In genomic region chr18:59219672-59220163, GRCh38 we compare ENCODE assay signal across 16 cellular contexts. TPM values are rescaled to one million over a fixed set of nuclear protein-coding genes. Genes with fewer than 3 reads are reported as not detected.
A peak's percentile ranks its signal among the peaks of the same experiment; 100 is the strongest.
DNase-seq lines count a peak whose midpoint lies in the region; ATAC-seq, FAIRE-seq and TF ChIP-seq lines count a peak whose summit lies in the region.
"Had no signal": no experiment of that assay in that cellular context is flagged by ENCODE, and none has a peak within 500 bp of the region (broad histone marks: within the 10 kb centered on the region; RNA-seq: fewer than 3 reads in every experiment).

Gene GRP (plus strand): TSS chr18:59220158. CDS start chr18:59220266, 108 bp downstream.

- no peaks in the 10 kb centered on the region for H3K36me3 ChIP-seq in hepatocyte (replicated peaks; ENCODE audit: insufficient read depth, low read depth)
- H3K36me3 ChIP-seq: colonic mucosa had no signal

- ATAC-seq in HG02938 (IDR thresholded peaks at IDR 0.05; ENCODE audit: unreplicated experiment), result no peak
- ATAC-seq: naive thymus-derived CD8-positive, alpha-beta T cell had no signal

- FAIRE-seq in GM12892 (lab: Jason Lieb, UNC), result no peak
- FAIRE-seq: A204.1 had no signal

- whole genome bisulfite sequencing in hepatocyte (ENCODE audit: low lambda C conversion rate, missing lambda C conversion rate), result 5% methylated on average over 19 of the region's 29 CpGs

- no peak for TF ChIP-seq CTCF in hepatocyte (IDR thresholded peaks at IDR 0.05; ENCODE audit: poor library complexity)
- TF ChIP-seq CTCF in retinal pigment epithelial cell (conservative IDR thresholded peaks at IDR 0.05; ENCODE audit: low read depth, low read length), result no peak

- DNase-seq in DMS79 treated with DMSO at 0.1 percent for 48 hours (lab: John Stamatoyannopoulos, UW) (peak; percentile 59), DMS79 (lab: John Stamatoyannopoulos, UW) (no peak), NCI-H345 treated with DMSO at 0.1 percent for 48 hours (lab: John Stamatoyannopoulos, UW; ENCODE audit: unreplicated experiment) (peak; percentile 67), hepatocyte (ENCODE audit: low spot score) (no peak), retinal pigment epithelial cell (ENCODE audit: low read depth) (no peak), NCI-H2081 (lab: John Stamatoyannopoulos, UW) (no peak), GM12892 (ENCODE audit: insufficient read length) (no peak)
- DNase-seq: activated CD4-positive, alpha-beta T cell treated with anti-CD3 and anti-CD28 coated beads for 48 hours; activated gamma-delta T cell treated with Interleukin-2 at 50 U/mL for 16 hours; colonic mucosa; naive thymus-derived CD8-positive, alpha-beta T cell; RPMI8226 had no signal

- H3K4me3 ChIP-seq in hepatocyte (no peak within 1 kb of the TSS), retinal pigment epithelial cell (ENCODE audit: low read length) (peak within 1 kb of the TSS; percentile 9)
- H3K4me3 ChIP-seq: colonic mucosa had no signal

- no peaks in the 10 kb centered on the region for H3K79me2 ChIP-seq in hepatocyte

- no peak for TF ChIP-seq POLR2A in GM12892 (IDR thresholded peaks at IDR 0.05; ENCODE audit: low read depth, low read length)

- H3K27me3 ChIP-seq in hepatocyte, result peaks cover 91% of the 10 kb centered on the region

- no peaks in the 10 kb centered on the region for H3K9me3 ChIP-seq in hepatocyte (ENCODE audit: low read depth)
- H3K9me3 ChIP-seq: colonic mucosa had no signal

- peak within 1 kb of the TSS; percentile 78 for H3K4me2 ChIP-seq in hepatocyte

- peaks cover 14% of the 10 kb centered on the region for H3K4me1 ChIP-seq in hepatocyte (ENCODE audit: insufficient read depth)
- H3K4me1 ChIP-seq: colonic mucosa had no signal

- no peak within 1 kb of the TSS for H3K27ac ChIP-seq in hepatocyte
- H3K27ac ChIP-seq: colonic mucosa, HL-60 had no signal

- H3K9me2 ChIP-seq in hepatocyte (replicated peaks; ENCODE audit: insufficient read depth), result no peaks in the 10 kb centered on the region

- H2AFZ ChIP-seq in hepatocyte, result peak within 1 kb of the TSS; percentile 31

- H4K20me1 ChIP-seq in hepatocyte (ENCODE audit: insufficient read depth, poor library complexity, severe bottlenecking), result no peaks in the 10 kb centered on the region

RNA-seq across cellular contexts. Expression of gene GRP, which starts in this region (rescaled TPM):
- total RNA-seq in hepatocyte, result 2.6 TPM in 1 of 2 replicates, not detected in the other
- 0.71 and 2.2 TPM in 2 replicates for polyA plus RNA-seq in hepatocyte
- not detected for polyA plus RNA-seq in GM12892 (2012; ENCODE audit: missing spikeins)
- total RNA-seq: colonic mucosa; glomerular endothelial cell; naive thymus-derived CD8-positive, alpha-beta T cell had no signal
- polyA plus RNA-seq: naive thymus-derived CD8-positive, alpha-beta T cell had no signal

Comparison
In these comparisons a context has a peak if more than half of its experiments do, and no peak if none do; other contexts are left out.
1. DNase-seq: peak in DMS79 treated with DMSO at 0.1 percent for 48 hours (single experiment) and NCI-H345 treated with DMSO at 0.1 percent for 48 hours (single experiment); none in DMS79 (single experiment), hepatocyte (single experiment), retinal pigment epithelial cell (single experiment), NCI-H2081 (0 of 2) and GM12892 (single experiment).